ENCODE assay signal across 18 cellular contexts in genomic region chr12:12263909-12264308, GRCh38. TPM values are rescaled to one million over a fixed set of nuclear protein-coding genes. Genes with fewer than 3 reads are reported as not detected.
DNase-seq lines count a peak whose midpoint lies in the region; ATAC-seq and TF ChIP-seq lines count a peak whose summit lies in the region.
"Had no signal": no experiment of that assay in that cellular context is flagged by ENCODE, and none has a peak within 500 bp of the region (broad histone marks: within the 10 kb centered on the region; RNA-seq: fewer than 3 reads in every experiment).

No MANE protein-coding gene starts in this region.

- DNase-seq in DND-41, result no peak
- DNase-seq in trophoblast cell, result no peak
- DNase-seq in SIG-M5 (lab: John Stamatoyannopoulos, UW), result no peak
- DNase-seq in esophagus squamous epithelium (lab: John Stamatoyannopoulos, UW), result no peak
- DNase-seq in NCI-H2171 treated with DMSO at 0.1 percent for 48 hours (lab: John Stamatoyannopoulos, UW), result no peak
- no peak for DNase-seq in left ventricle myocardium superior
- DNase-seq: activated CD4-positive, alpha-beta T cell treated with anti-CD3 and anti-CD28 coated beads for 48 hours; activated naive CD4-positive, alpha-beta T cell treated with anti-CD3 and anti-CD28 coated beads for 36 hours; GF-D8; hypothalamus; left cardiac atrium; NCI-H1930; NCI-H510A treated with DMSO at 0.1 percent for 48 hours; stimulated activated naive CD8-positive, alpha-beta T cell treated with anti-CD3 and anti-CD28 coated beads, Interleukin-15, Interleukin-2, amounts not matched to agents 100 U/mL and 50 U/mL, for 24 hours; uterus had no signal

- H3K4me1 ChIP-seq in DND-41 (ENCODE audit: insufficient read depth, low read length) (peaks cover 26% of the 10 kb centered on the region), iPS-20b (ENCODE audit: insufficient read depth, low read length) (peaks cover 3% of the 10 kb centered on the region; the same call in 1 of the 2 replicates), trophoblast cell (ENCODE audit: control insufficient read depth in 1 of 2, insufficient read depth in 2 of 2, low read length in 2 of 2) (peaks cover 0 to 4% of the 10 kb centered on the region in 2 experiments), esophagus squamous epithelium (peaks cover 0 to 32% (median 12%) of the 10 kb centered on the region in 3 donors)
- H3K4me1 ChIP-seq: uterus had no signal

- peaks cover 45% of the 10 kb centered on the region for H3K79me2 ChIP-seq in DND-41 (ENCODE audit: insufficient read depth, low read length)
- H3K79me2 ChIP-seq in trophoblast cell (ENCODE audit: control insufficient read depth, insufficient read depth, low read length, poor library complexity), result peaks cover 16% of the 10 kb centered on the region

- no peak overlapping the region for H3K14ac ChIP-seq in trophoblast cell (ENCODE audit: low read length)

- H3K27me3 ChIP-seq in DND-41 (ENCODE audit: insufficient read depth, low read length, poor library complexity) (peaks cover 25% of the 10 kb centered on the region), iPS-20b (ENCODE audit: insufficient read depth, low read length) (no peaks in the 10 kb centered on the region), trophoblast cell (ENCODE audit: insufficient read depth, low read length) (no peaks in the 10 kb centered on the region), esophagus squamous epithelium (peaks cover 0 to 4% (median 0%) of the 10 kb centered on the region in 4 donors)
- H3K27me3 ChIP-seq: SJSA1, uterus had no signal

- no CpG with 5 or more reads among the region's 2 CpGs for WGBS in trophoblast cell (ENCODE audit: extremely low coverage, insufficient coverage, insufficient read length)
- WGBS in esophagus squamous epithelium, 2 donors, result 35 to 40% methylated on average over 2 of the region's 2 CpGs

- no peak for TF ChIP-seq POLR2A in esophagus squamous epithelium (IDR thresholded peaks at IDR 0.05)

- intact Hi-C loops in esophagus squamous epithelium (cut with DNase I), result no loop called here
- intact Hi-C loops in left ventricle myocardium superior (cut with micrococcal nuclease), result no loop called here

- no peaks in the 10 kb centered on the region for H4K20me1 ChIP-seq in DND-41 (ENCODE audit: insufficient read depth, low read length)

- H3K4me2 ChIP-seq in DND-41 (ENCODE audit: insufficient read depth, low read length), result peak overlapping the region; percentile 95; the same call in 1 of the 2 replicates
- no peak overlapping the region for H3K4me2 ChIP-seq in trophoblast cell (ENCODE audit: low read length)

- no peak overlapping the region for H2BK5ac ChIP-seq in trophoblast cell (ENCODE audit: low read depth, low read length, poor library complexity)

- H3K9me3 ChIP-seq in DND-41 (ENCODE audit: insufficient read depth, low read length, severe bottlenecking) (no peaks in the 10 kb centered on the region), iPS-20b (ENCODE audit: insufficient read depth, low read depth, low read length) (no peaks in the 10 kb centered on the region), trophoblast cell (ENCODE audit: insufficient read depth, low read depth, low read length) (no peaks in the 10 kb centered on the region), esophagus squamous epithelium (no peaks in the 10 kb centered on the region)
- H3K9me3 ChIP-seq: SJSA1, uterus had no signal

- H2AK5ac ChIP-seq in trophoblast cell (ENCODE audit: low read length), result no peak overlapping the region

- no peak overlapping the region for H4K8ac ChIP-seq in trophoblast cell (ENCODE audit: low read depth, low read length)

- no peak overlapping the region for H3K4me3 ChIP-seq in DND-41 (ENCODE audit: low read depth in 1 of 2, low read length in 2 of 2)
- peak overlapping the region; percentile 93 for H3K4me3 ChIP-seq in WI38 (ENCODE audit: low read depth, low read length)
- H3K4me3 ChIP-seq in iPS-20b (ENCODE audit: low read length), result peak overlapping the region; percentile 25
- H3K4me3 ChIP-seq in trophoblast cell (ENCODE audit: low read depth, low read length), result no peak overlapping the region
- H3K4me3 ChIP-seq in esophagus squamous epithelium, result no peak overlapping the region
- H3K4me3 ChIP-seq: SJSA1 had no signal

- H3K23ac ChIP-seq in trophoblast cell (ENCODE audit: low read length), result no peak overlapping the region

- no peak overlapping the region for H4K12ac ChIP-seq in trophoblast cell (ENCODE audit: low read depth, low read length)

- H3K27ac ChIP-seq in DND-41 (ENCODE audit: low read length) (no peak overlapping the region), iPS-20b (ENCODE audit: low read length) (no peak overlapping the region), trophoblast cell (ENCODE audit: low read depth, low read length) (no peak overlapping the region), esophagus squamous epithelium (no peak overlapping the region)
- H3K27ac ChIP-seq: SJSA1 had no signal

- H3K9ac ChIP-seq in DND-41 (ENCODE audit: low read depth, low read length) (no peak overlapping the region), iPS-20b (ENCODE audit: low read depth, low read length) (no peak overlapping the region), trophoblast cell (ENCODE audit: low read length) (no peak overlapping the region)

- H4K91ac ChIP-seq in trophoblast cell (ENCODE audit: low read depth, low read length), result no peak overlapping the region

- H2AFZ ChIP-seq in DND-41 (ENCODE audit: low read depth, low read length), result no peak overlapping the region
- H2AFZ ChIP-seq in trophoblast cell (ENCODE audit: insufficient read depth, low read length, poor library complexity), result no peak overlapping the region

- no peak overlapping the region for H2BK120ac ChIP-seq in trophoblast cell (ENCODE audit: insufficient read depth, low read length, poor library complexity)

- H3K4ac ChIP-seq in trophoblast cell (ENCODE audit: low read depth, low read length), result peak overlapping the region; percentile 87

- H3K79me1 ChIP-seq in trophoblast cell (ENCODE audit: low read length), result peaks cover 11% of the 10 kb centered on the region

- H3K36me3 ChIP-seq in DND-41 (ENCODE audit: insufficient read depth, low read length), result no peaks in the 10 kb centered on the region
- no peaks in the 10 kb centered on the region for H3K36me3 ChIP-seq in iPS-20b (ENCODE audit: insufficient read depth, low read depth, low read length)
- peaks cover 0 to 3% of the 10 kb centered on the region in 2 experiments for H3K36me3 ChIP-seq in trophoblast cell (ENCODE audit: control insufficient read depth in 1 of 2, insufficient read depth in 2 of 2, low read length in 2 of 2)
- H3K36me3 ChIP-seq in esophagus squamous epithelium, result no peaks in the 10 kb centered on the region
- H3K36me3 ChIP-seq: uterus had no signal

- no peak overlapping the region for H3K18ac ChIP-seq in trophoblast cell (ENCODE audit: low read length)

- ATAC-seq in DND-41 (ENCODE audit: insufficient read depth, low read depth) (no peak), left ventricle myocardium superior (no peak)
- ATAC-seq: left cardiac atrium; stimulated activated naive CD8-positive, alpha-beta T cell treated with anti-CD3 and anti-CD28 coated beads, Interleukin-15, Interleukin-2, amounts not matched to agents 100 U/mL and 50 U/mL, for 24 hours had no signal

- no peak overlapping the region for H2BK12ac ChIP-seq in trophoblast cell (ENCODE audit: low read length)

- TF ChIP-seq CTCF in DND-41 (IDR thresholded peaks at IDR 0.05; ENCODE audit: borderline replicate concordance, extremely low read depth, low read length, poor library complexity, severe bottlenecking) (no peak), WI38 (IDR thresholded peaks at IDR 0.05; ENCODE audit: low read depth, low read length) (no peak), esophagus squamous epithelium (IDR thresholded peaks at IDR 0.05) (no peak)

RNA-seq across cellular contexts. Expression of gene LRP6, which starts 2.9 kb away (rescaled TPM):
- 10.0 and 10.6 TPM in 2 replicates for polyA plus RNA-seq in trophoblast cell (2013)
- 10 to 100 TPM in 1 of 4 donors, 1 to 10 TPM in 3; 4.3 to 18.7 (median 9.0) TPM for total RNA-seq in esophagus squamous epithelium
- 27.3 TPM for total RNA-seq in left ventricle myocardium superior

Comparison
In these comparisons a context has a peak if more than half of its experiments do, and no peak if none do; other contexts are left out.
1. H3K4me3 ChIP-seq: peak in WI38 (single experiment) and iPS-20b (single experiment); none in DND-41 (0 of 2), trophoblast cell (single experiment) and esophagus squamous epithelium (0 of 4).